ENCODE assay signal across 1 cellular context in genomic region chr15:72473670-72474465, GRCh38.
TF ChIP-seq lines count a peak whose summit lies in the region.

ARIH1 (plus strand) TSS chr15:72474330; CDS start chr15:72474640, 310 bp downstream.

TF ChIP-seq in WTC11, 78 proteins besides CTCF, POLR2A, EP300 and RAD21 (continued from another document):
- TF ChIP-seq AFF4 (CRISPR knock-in tag; IDR thresholded peaks at IDR 0.05; ENCODE audit: borderline replicate concordance) (no peak; the same call in 1 of the 2 replicates), KAT7 (CRISPR knock-in tag; IDR thresholded peaks at IDR 0.05; ENCODE audit: borderline replicate concordance) (no peak), ZNF138 (CRISPR knock-in tag; conservative IDR thresholded peaks at IDR 0.05) (no peak), CREB1 (CRISPR knock-in tag; IDR thresholded peaks at IDR 0.05) (0 out of 2 replicates have a peak, but pooled peaks have one; percentile 64), E2F5 (CRISPR knock-in tag; IDR thresholded peaks at IDR 0.05) (peak; percentile 83), FOXK1 (CRISPR knock-in tag; IDR thresholded peaks at IDR 0.05) (peak; percentile 76), FOXP1 (CRISPR knock-in tag; IDR thresholded peaks at IDR 0.05; ENCODE audit: borderline replicate concordance) (peak; percentile 75), ETV6 (CRISPR knock-in tag; IDR thresholded peaks at IDR 0.05) (peak; percentile 84), IRF1 (CRISPR knock-in tag; IDR thresholded peaks at IDR 0.05) (no peak; the same call in 1 of the 2 replicates), TEAD1 (CRISPR knock-in tag; IDR thresholded peaks at IDR 0.05) (peak; percentile 21; the same call in 1 of the 2 replicates), ESRRA (CRISPR knock-in tag; IDR thresholded peaks at IDR 0.05; ENCODE audit: borderline replicate concordance) (peak; percentile 33; the same call in 1 of the 2 replicates), MAX (CRISPR knock-in tag; IDR thresholded peaks at IDR 0.05) (peak; percentile 74; the same call in 1 of the 2 replicates), MXD4 (CRISPR knock-in tag; IDR thresholded peaks at IDR 0.05; ENCODE audit: borderline replicate concordance) (no peak), NR2C2 (CRISPR knock-in tag; IDR thresholded peaks at IDR 0.05) (no peak), NFYB (CRISPR knock-in tag; conservative IDR thresholded peaks at IDR 0.05; ENCODE audit: low read depth) (no peak), SP1 (CRISPR knock-in tag; conservative IDR thresholded peaks at IDR 0.05) (peak; percentile 98), CBFB (CRISPR knock-in tag; IDR thresholded peaks at IDR 0.05; ENCODE audit: low read depth) (no peak), TCF7 (CRISPR knock-in tag; IDR thresholded peaks at IDR 0.05; ENCODE audit: low read depth) (0 out of 2 replicates have a peak, but pooled peaks have one; percentile 23), ZBTB21 (CRISPR knock-in tag; IDR thresholded peaks at IDR 0.05; ENCODE audit: borderline replicate concordance) (peak; percentile 91), GABPB1 (CRISPR knock-in tag; IDR thresholded peaks at IDR 0.05) (peak; percentile 81), FOXP4 (CRISPR knock-in tag; IDR thresholded peaks at IDR 0.05) (peak; percentile 84)
